Comparison of ENCODE assay signal across 8 cellular contexts in the genomic region with DNA sequence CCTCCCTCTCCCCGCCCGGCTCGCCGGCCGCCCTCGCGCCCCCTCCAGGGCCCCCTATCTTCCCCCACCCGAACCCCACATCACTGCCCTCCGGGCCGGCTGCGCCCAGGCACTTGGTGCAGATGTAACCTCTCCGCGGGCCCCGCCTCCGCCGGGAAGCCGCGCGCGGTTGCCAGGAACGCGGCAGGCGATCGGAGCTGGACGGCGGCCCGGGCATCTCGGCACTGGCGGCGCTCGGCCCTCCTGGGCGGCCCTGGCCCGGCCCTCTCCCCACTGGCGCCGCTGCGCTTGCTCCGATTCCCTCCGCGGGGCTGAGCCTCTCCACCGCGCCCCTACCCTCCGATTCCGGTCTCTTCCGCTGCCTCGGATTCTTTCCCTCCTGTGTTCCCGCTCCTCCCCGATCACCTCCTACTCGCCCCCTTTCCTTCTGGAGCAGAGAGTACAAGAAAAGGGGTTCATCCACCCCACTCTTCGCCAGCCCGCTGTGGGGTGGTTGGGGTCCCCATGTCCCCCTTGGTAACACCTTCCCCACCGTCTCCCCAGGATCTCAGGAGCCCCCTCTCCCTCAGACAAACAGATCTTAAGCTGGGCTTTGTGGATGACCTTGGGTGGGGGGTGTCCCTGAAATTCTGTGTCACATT.
DNase-seq lines count a peak whose midpoint lies in the region; ATAC-seq and TF ChIP-seq lines count a peak whose summit lies in the region.

No MANE protein-coding gene starts in this region.

- H3K9me3 ChIP-seq in MM.1S (replicated peaks; ENCODE audit: insufficient read depth, low read length) (no peaks in the 10 kb centered on the region), adipocyte (ENCODE audit: control insufficient read depth, low read length) (no peaks in the 10 kb centered on the region)

- H3K4me1 ChIP-seq in MM.1S (ENCODE audit: low read length) (no peaks in the 10 kb centered on the region), adipocyte (ENCODE audit: control insufficient read depth, insufficient read depth, low read length) (peaks cover 24% of the 10 kb centered on the region)

- TF ChIP-seq CTCF in MM.1S (IDR thresholded peaks at IDR 0.05; ENCODE audit: low read length), result no peak

- no peak for ATAC-seq in HG03521 (IDR thresholded peaks at IDR 0.05; ENCODE audit: unreplicated experiment)

- no peaks in the 10 kb centered on the region for H3F3A ChIP-seq in MM.1S (ENCODE audit: insufficient read depth, low read length)

- no peak overlapping the region for H2AFZ ChIP-seq in MM.1S (ENCODE audit: low read length)

- no peaks in the 10 kb centered on the region for H4K20me1 ChIP-seq in MM.1S (ENCODE audit: insufficient read depth, low read length)

- no peaks in the 10 kb centered on the region for H3K9me2 ChIP-seq in MM.1S (replicated peaks; ENCODE audit: insufficient read depth, low read length)

- intact Hi-C loops in cardiac septum (cut with DNase I), result no loop called here

- H3K36me3 ChIP-seq in MM.1S (replicated peaks; ENCODE audit: insufficient read depth, low read length) (no peaks in the 10 kb centered on the region), adipocyte (ENCODE audit: control insufficient read depth, insufficient read depth, low read length, severe bottlenecking) (no peaks in the 10 kb centered on the region)

- H3K4me2 ChIP-seq in MM.1S (ENCODE audit: low read depth, low read length), result peak overlapping the region; percentile 6; the same call in 1 of the 2 replicates

- no peak overlapping the region for H3K27ac ChIP-seq in MM.1S (ENCODE audit: low read length)

- DNase-seq in COLO668 (lab: John Stamatoyannopoulos, UW; ENCODE audit: unreplicated experiment) (peak; percentile 25), MM.1S (no peak), adipocyte (ENCODE audit: low read depth) (peak; percentile 94), cardiac septum (ENCODE audit: low spot score) (peak; percentile 92), occipital lobe (lab: John Stamatoyannopoulos, UW) (peak; percentile 80), SK-N-DZ (ENCODE audit: low spot score) (no peak), NCI-H345 (lab: John Stamatoyannopoulos, UW) (no peak)

- H3K9ac ChIP-seq in MM.1S (ENCODE audit: low read length) (no peak overlapping the region), adipocyte (ENCODE audit: low read length) (peak overlapping the region; percentile 76)

- no peaks in the 10 kb centered on the region for H3K79me2 ChIP-seq in MM.1S (ENCODE audit: low read length)

- H3K27me3 ChIP-seq in MM.1S (replicated peaks; ENCODE audit: insufficient read depth, low read length) (peaks cover 52% of the 10 kb centered on the region), adipocyte (replicated peaks; ENCODE audit: control insufficient read depth, insufficient read depth, low read length) (no peaks in the 10 kb centered on the region)

- H3K4me3 ChIP-seq in MM.1S (ENCODE audit: low read length), result no peak overlapping the region
- H3K4me3 ChIP-seq in adipocyte (ENCODE audit: low read length), result peak overlapping the region; percentile 71

Comparison
In these comparisons a context has a peak if more than half of its experiments do, and no peak if none do; other contexts are left out.
1. DNase-seq: peak in COLO668 (single experiment), adipocyte (single experiment), cardiac septum (single experiment) and occipital lobe (single experiment); none in MM.1S (single experiment), SK-N-DZ (single experiment) and NCI-H345 (single experiment).